ENCODE assay signal across 18 cellular contexts in the genomic region with DNA sequence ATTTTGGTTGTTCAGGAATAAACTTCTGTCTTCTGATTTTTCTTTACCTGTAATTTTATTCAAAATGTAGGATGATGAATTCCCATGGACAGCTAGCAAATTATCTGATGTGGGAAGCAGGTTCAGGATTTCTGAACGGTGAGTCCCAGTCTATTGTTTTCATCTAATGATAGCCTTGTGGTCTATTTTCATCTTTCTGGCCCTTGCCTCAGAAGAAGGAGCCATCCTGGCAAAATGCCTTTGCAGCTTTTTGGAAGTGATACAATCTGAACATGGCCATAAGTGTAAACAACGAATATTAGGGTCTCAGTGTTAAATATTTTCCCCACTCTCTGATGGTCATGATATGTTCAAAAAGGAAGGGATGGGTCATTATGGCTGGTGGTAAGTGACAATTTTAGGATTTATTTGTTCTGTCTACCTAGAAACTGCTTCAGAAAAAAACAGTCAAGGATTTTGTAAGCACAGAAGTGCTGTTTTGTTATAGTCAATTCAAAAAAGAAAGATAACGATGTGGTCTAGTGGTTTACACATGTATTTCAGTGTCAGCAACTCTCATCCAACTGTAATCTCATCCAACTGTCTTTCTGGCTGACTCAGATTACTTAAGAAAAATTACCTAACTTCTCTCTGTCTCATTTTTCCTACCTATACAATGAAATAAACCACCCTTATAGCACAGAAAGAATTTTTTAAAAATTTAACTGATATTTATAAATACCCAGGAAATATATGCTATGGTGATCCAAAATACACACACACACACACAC.
DNase-seq lines count a peak whose midpoint lies in the region; ATAC-seq and TF ChIP-seq lines count a peak whose summit lies in the region.
"Had no signal": no experiment of that assay in that cellular context is flagged by ENCODE, and none has a peak within 500 bp of the region (broad histone marks: within the 10 kb centered on the region; RNA-seq: fewer than 3 reads in every experiment).

No MANE protein-coding gene starts in this region.

- WGBS in stomach, 5 donors: 56 to 68% (median 67%) methylated on average over 3 of the region's 3 CpGs

- no peak overlapping the region for H3K4me3 Mint-ChIP-seq in stimulated activated naive CD8-positive, alpha-beta T cell treated with anti-CD3 and anti-CD28 coated beads, Interleukin-15, amount 100 ng/mL, for 72 hours
- no peak overlapping the region for H3K4me3 Mint-ChIP-seq in effector memory CD8-positive, alpha-beta T cell
- H3K4me3 Mint-ChIP-seq in activated CD4-positive, alpha-beta T cell treated with anti-CD3 and anti-CD28 coated beads, Interleukin-2, amount 10 ng/mL, durations not matched to agents 7 days and 5 days: no peak overlapping the region
- H3K4me3 Mint-ChIP-seq: B cell; dendritic cell treated with granulocyte-macrophage colony-stimulating factor and Interleukin-4, amounts not matched to agents 40 ng/mL and 50 ng/mL, for 4 days; stimulated activated naive CD8-positive, alpha-beta T cell treated with anti-CD3 and anti-CD28 coated beads, Interleukin-15, Interleukin-2, amounts not matched to agents 100 ng/mL and 50 ng/mL, for 24 hours had no signal

- H3K36me3 Mint-ChIP-seq in effector memory CD8-positive, alpha-beta T cell (ENCODE audit: insufficient read depth): no peaks in the 10 kb centered on the region
- no peaks in the 10 kb centered on the region for H3K36me3 Mint-ChIP-seq in activated CD4-positive, alpha-beta T cell treated with anti-CD3 and anti-CD28 coated beads, Interleukin-2, amount 10 ng/mL, durations not matched to agents 7 days and 5 days (ENCODE audit: low read depth)

- POLR2A ChIA-PET in activated CD4-positive, alpha-beta T cell treated with anti-CD3 and anti-CD28 coated beads, Interleukin-2, amount 10 ng/mL, durations not matched to agents 7 days and 5 days (lab: Charles Lee): no interaction called here

- H3K9me3 Mint-ChIP-seq in stimulated activated naive CD8-positive, alpha-beta T cell treated with anti-CD3 and anti-CD28 coated beads, Interleukin-15, amount 100 ng/mL, for 72 hours: no peaks in the 10 kb centered on the region
- H3K9me3 Mint-ChIP-seq in effector memory CD8-positive, alpha-beta T cell: peaks cover 0 to 2% of the 10 kb centered on the region in 2 donors
- H3K9me3 Mint-ChIP-seq in activated CD4-positive, alpha-beta T cell treated with anti-CD3 and anti-CD28 coated beads, Interleukin-2, amount 10 ng/mL, durations not matched to agents 7 days and 5 days: peaks cover 3% of the 10 kb centered on the region
- H3K9me3 Mint-ChIP-seq: dendritic cell treated with granulocyte-macrophage colony-stimulating factor and Interleukin-4, amounts not matched to agents 40 ng/mL and 50 ng/mL, for 4 days; stimulated activated naive CD8-positive, alpha-beta T cell treated with anti-CD3 and anti-CD28 coated beads, Interleukin-15, Interleukin-2, amounts not matched to agents 100 ng/mL and 50 ng/mL, for 24 hours had no signal

- no peak for TF ChIP-seq CTCF in stomach (IDR thresholded peaks at IDR 0.05)

- H3K27me3 Mint-ChIP-seq in stimulated activated naive CD8-positive, alpha-beta T cell treated with anti-CD3 and anti-CD28 coated beads, Interleukin-15, amount 100 ng/mL, for 72 hours: no peaks in the 10 kb centered on the region
- H3K27me3 Mint-ChIP-seq in effector memory CD8-positive, alpha-beta T cell: no peaks in the 10 kb centered on the region
- H3K27me3 Mint-ChIP-seq in activated CD4-positive, alpha-beta T cell treated with anti-CD3 and anti-CD28 coated beads, Interleukin-2, amount 10 ng/mL, durations not matched to agents 7 days and 5 days: peaks cover 3% of the 10 kb centered on the region
- H3K27me3 Mint-ChIP-seq: B cell; stimulated activated naive CD8-positive, alpha-beta T cell treated with anti-CD3 and anti-CD28 coated beads, Interleukin-15, Interleukin-2, amounts not matched to agents 100 ng/mL and 50 ng/mL, for 24 hours had no signal

- TF ChIP-seq EP300 in stomach (IDR thresholded peaks at IDR 0.05): no peak

- no peak for DNase-seq in stimulated activated naive CD8-positive, alpha-beta T cell treated with anti-CD3 and anti-CD28 coated beads, Interleukin-15, amount 100 ng/mL, for 72 hours
- no peak for DNase-seq in stimulated activated naive CD8-positive, alpha-beta T cell treated with anti-CD3 and anti-CD28 coated beads, Interleukin-15, Interleukin-2, amounts not matched to agents 100 U/mL and 50 U/mL, for 24 hours
- no peak for DNase-seq in effector memory CD8-positive, alpha-beta T cell
- no peak for DNase-seq in activated CD4-positive, alpha-beta T cell treated with anti-CD3 and anti-CD28 coated beads, Interleukin-2, amount 10 ng/mL, durations not matched to agents 7 days and 5 days
- DNase-seq in NCI-H187 (lab: John Stamatoyannopoulos, UW): no peak
- no peak for DNase-seq in stomach
- DNase-seq: activated CD8-positive, alpha-beta memory T cell treated with anti-CD3 and anti-CD28 coated beads, Interleukin-2, amount 50 U/mL, for 4 hours; adrenal gland; DMS79; NCI-H1048; stimulated activated CD4-positive, alpha-beta T cell treated with anti-CD3 and anti-CD28 coated beads, Interleukin-4, amount 100 ng/mL, for 4 hours had no signal

- intact Hi-C loops in stomach (cut with DNase I; ENCODE audit: low total_unique reads): no loop called here

- H3K36me3 ChIP-seq in KOPT-K1 (ENCODE audit: insufficient read depth, low read length): no peaks in the 10 kb centered on the region
- no peaks in the 10 kb centered on the region for H3K36me3 ChIP-seq in stomach
- H3K36me3 ChIP-seq: adrenal gland, SJSA1 had no signal

- peaks cover 13% of the 10 kb centered on the region for H3K4me1 Mint-ChIP-seq in stimulated activated naive CD8-positive, alpha-beta T cell treated with anti-CD3 and anti-CD28 coated beads, Interleukin-15, amount 100 ng/mL, for 72 hours
- peaks cover 5 to 9% of the 10 kb centered on the region in 2 donors for H3K4me1 Mint-ChIP-seq in effector memory CD8-positive, alpha-beta T cell (ENCODE audit: low read depth in 2 of 2)
- peaks cover 8% of the 10 kb centered on the region for H3K4me1 Mint-ChIP-seq in activated CD4-positive, alpha-beta T cell treated with anti-CD3 and anti-CD28 coated beads, Interleukin-2, amount 10 ng/mL, durations not matched to agents 7 days and 5 days

- H3K9me3 ChIP-seq in KOPT-K1 (ENCODE audit: insufficient read depth, low read length, poor library complexity, severe bottlenecking) (peaks cover 7% of the 10 kb centered on the region), stomach (no peaks in the 10 kb centered on the region)
- H3K9me3 ChIP-seq: adrenal gland, SJSA1 had no signal

- CTCF ChIA-PET in activated CD4-positive, alpha-beta T cell treated with anti-CD3 and anti-CD28 coated beads, Interleukin-2, amount 10 ng/mL, durations not matched to agents 7 days and 5 days (lab: Charles Lee): no interaction called here

- H3K4me1 ChIP-seq in stomach: no peaks in the 10 kb centered on the region
- H3K4me1 ChIP-seq: adrenal gland, SJSA1 had no signal

- peak; percentile 65 for ATAC-seq in stimulated activated naive CD8-positive, alpha-beta T cell treated with anti-CD3 and anti-CD28 coated beads, Interleukin-15, amount 100 ng/mL, for 72 hours
- no peak for ATAC-seq in stimulated activated naive CD8-positive, alpha-beta T cell treated with anti-CD3 and anti-CD28 coated beads, Interleukin-15, Interleukin-2, amounts not matched to agents 100 U/mL and 50 U/mL, for 24 hours
- ATAC-seq in effector memory CD8-positive, alpha-beta T cell (replicated peaks): peak; percentile 63
- ATAC-seq in HG03175 (IDR thresholded peaks at IDR 0.05; ENCODE audit: unreplicated experiment): no peak

- H3K27ac ChIP-seq in KOPT-K1 (ENCODE audit: low read depth, low read length, poor library complexity, severe bottlenecking) (peak overlapping the region; percentile 63), stomach (no peak overlapping the region)
- H3K27ac ChIP-seq: adrenal gland, HL-60, SJSA1 had no signal

- no peak overlapping the region for H3K27ac Mint-ChIP-seq in stimulated activated naive CD8-positive, alpha-beta T cell treated with anti-CD3 and anti-CD28 coated beads, Interleukin-15, amount 100 ng/mL, for 72 hours
- peak overlapping the region in 1 of 2 donors; percentile 33 for H3K27ac Mint-ChIP-seq in effector memory CD8-positive, alpha-beta T cell
- H3K27ac Mint-ChIP-seq in activated CD4-positive, alpha-beta T cell treated with anti-CD3 and anti-CD28 coated beads, Interleukin-2, amount 10 ng/mL, durations not matched to agents 7 days and 5 days: no peak overlapping the region
- H3K27ac Mint-ChIP-seq: B cell; dendritic cell treated with granulocyte-macrophage colony-stimulating factor and Interleukin-4, amounts not matched to agents 40 ng/mL and 50 ng/mL, for 4 days; stimulated activated naive CD8-positive, alpha-beta T cell treated with anti-CD3 and anti-CD28 coated beads, Interleukin-15, Interleukin-2, amounts not matched to agents 100 ng/mL and 50 ng/mL, for 24 hours had no signal

- H3K4me3 ChIP-seq in stomach: no peak overlapping the region
- H3K4me3 ChIP-seq: adrenal gland, SJSA1 had no signal

- no peak for TF ChIP-seq POLR2A in stomach (IDR thresholded peaks at IDR 0.05)

- no peaks in the 10 kb centered on the region for H3K27me3 ChIP-seq in stomach
- H3K27me3 ChIP-seq: adrenal gland, SJSA1 had no signal

Comparison
In these comparisons a context has a peak if more than half of its experiments do, and no peak if none do; other contexts are left out.
1. ATAC-seq: peak in stimulated activated naive CD8-positive, alpha-beta T cell treated with anti-CD3 and anti-CD28 coated beads, Interleukin-15, amount 100 ng/mL, for 72 hours (single experiment) and effector memory CD8-positive, alpha-beta T cell (single experiment); none in stimulated activated naive CD8-positive, alpha-beta T cell treated with anti-CD3 and anti-CD28 coated beads, Interleukin-15, Interleukin-2, amounts not matched to agents 100 U/mL and 50 U/mL, for 24 hours (single experiment) and HG03175 (single experiment).